1 cellular context compared by ENCODE assay signal in the genomic region with DNA sequence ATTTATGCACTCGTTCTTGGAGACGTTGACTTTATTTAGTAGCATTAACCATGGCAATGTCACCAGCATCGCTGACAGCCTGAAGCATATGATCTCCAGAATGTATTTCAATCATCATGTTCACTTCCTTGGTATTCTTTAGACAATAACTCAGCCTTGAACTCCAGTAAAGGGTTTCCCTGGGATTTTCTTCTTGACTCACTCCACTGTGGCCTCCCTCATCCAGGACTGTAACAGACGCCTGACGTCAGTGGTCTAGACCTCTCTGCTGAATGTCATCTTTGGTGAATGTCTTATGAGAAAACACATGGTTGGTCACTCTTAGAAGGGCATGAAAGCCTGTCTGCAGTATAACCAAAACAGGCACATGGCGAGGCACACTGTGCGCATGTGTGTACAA.
TF ChIP-seq lines count a peak whose summit lies in the region.

No MANE protein-coding gene starts in this region.

TF ChIP-seq in IMR-90, 13 proteins besides CTCF, POLR2A, EP300 and RAD21:
- 0 out of 2 replicates have a peak, but pooled peaks have one; percentile 28 for TF ChIP-seq FOS (IDR thresholded peaks at IDR 0.05; ENCODE audit: low read depth, low read length)
- TF ChIP-seq MXI1 (IDR thresholded peaks at IDR 0.05; ENCODE audit: borderline replicate concordance, low read depth, low read length): no peak
- no peak for TF ChIP-seq RFX5 (IDR thresholded peaks at IDR 0.05; ENCODE audit: low read depth, low read length)
- TF ChIP-seq CHD1 (IDR thresholded peaks at IDR 0.05; ENCODE audit: low read depth, low read length): no peak
- TF ChIP-seq SMC3 (IDR thresholded peaks at IDR 0.05; ENCODE audit: low read depth, low read length): no peak
- no peak for TF ChIP-seq BHLHE40 (IDR thresholded peaks at IDR 0.05; ENCODE audit: low read depth, low read length)
